Comparison of ENCODE assay signal across 28 cellular contexts in genomic region chr22:49203863-49204598, GRCh38.
DNase-seq lines count a peak whose midpoint lies in the region; ATAC-seq and TF ChIP-seq lines count a peak whose summit lies in the region.
"Had no signal": no experiment of that assay in that cellular context is flagged by ENCODE, and none has a peak within 500 bp of the region (broad histone marks: within the 10 kb centered on the region; RNA-seq: fewer than 3 reads in every experiment).

No MANE protein-coding gene starts in this region.

- H3K27me3 ChIP-seq in right atrium auricular region (no peaks in the 10 kb centered on the region), right cardiac atrium (ENCODE audit: control insufficient read depth, insufficient read depth) (no peaks in the 10 kb centered on the region), dorsolateral prefrontal cortex (peaks cover 0 to 49% (median 9%) of the 10 kb centered on the region in 45 donors)
- H3K27me3 ChIP-seq: BLaER1, thyroid gland had no signal

- WGBS in right cardiac atrium = 80% methylated on average over 31 of the region's 31 CpGs

- H3K4me3 ChIP-seq in right atrium auricular region (no peak overlapping the region), right cardiac atrium (ENCODE audit: low read length) (no peak overlapping the region), dorsolateral prefrontal cortex (no peak overlapping the region)
- H3K4me3 ChIP-seq: BLaER1, HAP-1, K562, thyroid gland had no signal

- peak; percentile 50 for DNase-seq in right atrium auricular region (ENCODE audit: low spot score)
- no peak for DNase-seq in right cardiac atrium
- DNase-seq in dorsolateral prefrontal cortex = peak in 6 of 10 donors; percentile 1 to 41 (median 12)
- peak; percentile 70 for DNase-seq in posterior vena cava (ENCODE audit: low spot score)
- DNase-seq in activated CD8-positive, alpha-beta T cell treated with anti-CD3 and anti-CD28 coated beads for 36 hours = no peak
- DNase-seq in stimulated activated CD4-positive, alpha-beta T cell treated with anti-CD3 and anti-CD28 coated beads, Interleukin-1b, Interleukin-23, amount 100 ng/mL, for 48 hours = no peak
- DNase-seq: activated CD4-positive, alpha-beta memory T cell treated with anti-CD3 and anti-CD28 coated beads, Interleukin-2, amount 10 ng/mL, durations not matched to agents 7 days and 5 days; activated naive CD4-positive, alpha-beta T cell; activated T-cell treated with anti-CD3 and anti-CD28 coated beads, Interleukin-2, amount 50 U/mL, for 4 hours; COR-L47; effector CD8-positive, alpha-beta T cell; glutamatergic neuron; kidney glomerular epithelial cell; NCI-H2029; NCI-H2227 treated with DMSO at 0.1 percent for 48 hours; NCI-H69; SIG-M5; stimulated activated naive CD8-positive, alpha-beta T cell treated with anti-CD3 and anti-CD28 coated beads, Interleukin-15, Interleukin-2, amounts not matched to agents 100 U/mL and 50 U/mL, for 24 hours; SW 1271; thyroid gland had no signal

- H3K9me3 ChIP-seq in right atrium auricular region (no peaks in the 10 kb centered on the region), right cardiac atrium (ENCODE audit: control insufficient read depth, low read length) (no peaks in the 10 kb centered on the region)
- H3K9me3 ChIP-seq: BLaER1, HAP-1, thyroid gland had no signal

- H3K4me1 Mint-ChIP-seq in activated CD8-positive, alpha-beta T cell treated with anti-CD3 and anti-CD28 coated beads for 36 hours (ENCODE audit: low read depth) = no peaks in the 10 kb centered on the region
- H3K4me1 Mint-ChIP-seq: activated CD4-positive, alpha-beta memory T cell treated with anti-CD3 and anti-CD28 coated beads, Interleukin-2, amount 10 ng/mL, durations not matched to agents 7 days and 5 days had no signal

- H3K27me3 Mint-ChIP-seq in activated CD8-positive, alpha-beta T cell treated with anti-CD3 and anti-CD28 coated beads for 36 hours = no peaks in the 10 kb centered on the region
- H3K27me3 Mint-ChIP-seq: activated CD4-positive, alpha-beta memory T cell treated with anti-CD3 and anti-CD28 coated beads, Interleukin-2, amount 10 ng/mL, durations not matched to agents 7 days and 5 days had no signal

- TF ChIP-seq CTCF in right atrium auricular region (IDR thresholded peaks at IDR 0.05) (no peak), dorsolateral prefrontal cortex (IDR thresholded peaks at IDR 0.05 in 54 of 56, conservative IDR thresholded peaks at IDR 0.05 in 2 of 56; ENCODE audit: low read depth in 1 of 56, partially characterized antibody in 56 of 56) (no peak)
- no peak for TF ChIP-seq CTCF in activated CD8-positive, alpha-beta T cell treated with anti-CD3 and anti-CD28 coated beads for 36 hours (IDR thresholded peaks at IDR 0.05)

- CTCF ChIA-PET in activated CD8-positive, alpha-beta T cell treated with anti-CD3 and anti-CD28 coated beads for 36 hours (lab: Charles Lee) = no interaction called here

- intact Hi-C loops in right cardiac atrium (cut with DNase I) (no loop called here), dorsolateral prefrontal cortex (cut with DNase I) (no loop called here), posterior vena cava (cut with DNase I) (no loop called here)
- intact Hi-C loops in activated CD8-positive, alpha-beta T cell treated with anti-CD3 and anti-CD28 coated beads for 36 hours (cut with micrococcal nuclease) = no loop called here

- H3K4me1 ChIP-seq in right atrium auricular region (no peaks in the 10 kb centered on the region), right cardiac atrium (ENCODE audit: control insufficient read depth, insufficient read depth, low read length) (no peaks in the 10 kb centered on the region)
- H3K4me1 ChIP-seq: BLaER1, HAP-1, thyroid gland had no signal

- no peaks in the 10 kb centered on the region for H3K36me3 Mint-ChIP-seq in activated CD8-positive, alpha-beta T cell treated with anti-CD3 and anti-CD28 coated beads for 36 hours (ENCODE audit: low read depth)
- H3K36me3 Mint-ChIP-seq: brain had no signal

- ATAC-seq in right cardiac atrium (no peak), esophagus mucosa (no peak)
- ATAC-seq in activated CD8-positive, alpha-beta T cell treated with anti-CD3 and anti-CD28 coated beads for 36 hours = no peak
- ATAC-seq: activated CD4-positive, CD25-positive, alpha-beta regulatory T cell treated with anti-CD3 and anti-CD28 coated beads, Interleukin-2, amount 50 U/mL, for 24 hours; activated T-cell treated with anti-CD3 and anti-CD28 coated beads, Interleukin-2, amount 50 U/mL, for 4 hours; K562; Panc1; stimulated activated naive CD8-positive, alpha-beta T cell treated with anti-CD3 and anti-CD28 coated beads, Interleukin-15, Interleukin-2, amounts not matched to agents 100 U/mL and 50 U/mL, for 24 hours had no signal

- H3K27ac ChIP-seq in right atrium auricular region = no peak overlapping the region
- no peak overlapping the region for H3K27ac ChIP-seq in right cardiac atrium (ENCODE audit: low read length)
- no peak overlapping the region for H3K27ac ChIP-seq in dorsolateral prefrontal cortex
- H3K27ac ChIP-seq: BLaER1, thyroid gland had no signal

- no peak overlapping the region for H3K27ac Mint-ChIP-seq in activated CD8-positive, alpha-beta T cell treated with anti-CD3 and anti-CD28 coated beads for 36 hours
- H3K27ac Mint-ChIP-seq: activated CD4-positive, alpha-beta memory T cell treated with anti-CD3 and anti-CD28 coated beads, Interleukin-2, amount 10 ng/mL, durations not matched to agents 7 days and 5 days had no signal

- POLR2A ChIA-PET in activated CD8-positive, alpha-beta T cell treated with anti-CD3 and anti-CD28 coated beads for 36 hours (lab: Charles Lee) = no interaction called here

- H3K36me3 ChIP-seq in right atrium auricular region = no peaks in the 10 kb centered on the region
- H3K36me3 ChIP-seq: BLaER1, HAP-1, thyroid gland had no signal

- no peaks in the 10 kb centered on the region for H3K9me3 Mint-ChIP-seq in activated CD8-positive, alpha-beta T cell treated with anti-CD3 and anti-CD28 coated beads for 36 hours
- H3K9me3 Mint-ChIP-seq: activated CD4-positive, alpha-beta memory T cell treated with anti-CD3 and anti-CD28 coated beads, Interleukin-2, amount 10 ng/mL, durations not matched to agents 7 days and 5 days; activated T-cell treated with anti-CD3 and anti-CD28 coated beads, Interleukin-2, amount 50 U/mL, for 4 hours; neural crest cell had no signal

- H3K4me3 Mint-ChIP-seq in activated CD8-positive, alpha-beta T cell treated with anti-CD3 and anti-CD28 coated beads for 36 hours = no peak overlapping the region
- H3K4me3 Mint-ChIP-seq: activated CD4-positive, alpha-beta memory T cell treated with anti-CD3 and anti-CD28 coated beads, Interleukin-2, amount 10 ng/mL, durations not matched to agents 7 days and 5 days; activated T-cell treated with anti-CD3 and anti-CD28 coated beads, Interleukin-2, amount 50 U/mL, for 4 hours; brain; neural crest cell had no signal

Comparison
In these comparisons a context has a peak if more than half of its experiments do, and no peak if none do; other contexts are left out.
1. DNase-seq: peak in right atrium auricular region (single experiment), dorsolateral prefrontal cortex (6 of 10) and posterior vena cava (single experiment); none in right cardiac atrium (0 of 3), activated CD8-positive, alpha-beta T cell treated with anti-CD3 and anti-CD28 coated beads for 36 hours (single experiment) and stimulated activated CD4-positive, alpha-beta T cell treated with anti-CD3 and anti-CD28 coated beads, Interleukin-1b, Interleukin-23, amount 100 ng/mL, for 48 hours (single experiment).